29 cellular contexts compared by ENCODE assay signal in genomic region chr15:45143946-45144345, GRCh38. TPM values are rescaled to one million over a fixed set of nuclear protein-coding genes. Genes with fewer than 3 reads are reported as not detected.
A peak's percentile ranks its signal among the peaks of the same experiment; 100 is the strongest.
DNase-seq lines count a peak whose midpoint lies in the region; ATAC-seq and TF ChIP-seq lines count a peak whose summit lies in the region.
"Had no signal": no experiment of that assay in that cellular context is flagged by ENCODE, and none has a peak within 500 bp of the region (broad histone marks: within the 10 kb centered on the region; RNA-seq: fewer than 3 reads in every experiment).

No MANE protein-coding gene starts in this region.

- ATAC-seq in RWPE2 (ENCODE audit: low read depth): no peak
- no peak for ATAC-seq in GM21447 (IDR thresholded peaks at IDR 0.05; ENCODE audit: unreplicated experiment)
- no peak for ATAC-seq in stimulated activated effector memory CD8-positive, alpha-beta T cell treated with anti-CD3 and anti-CD28 coated beads, Interleukin-12 subunit alpha, Interleukin-12 subunit beta, amount 100 ng/mL, for 72 hours
- ATAC-seq: A549, GM12878 had no signal

- TF ChIP-seq POLR2A in thyroid gland (IDR thresholded peaks at IDR 0.05): no peak

- H3K36me3 ChIP-seq in RWPE2 (ENCODE audit: low read depth) (peaks cover 19% of the 10 kb centered on the region), osteoblast (ENCODE audit: insufficient read depth, low read length) (no peaks in the 10 kb centered on the region), thyroid gland (peaks cover 68 to 74% of the 10 kb centered on the region in 2 donors)
- H3K36me3 ChIP-seq: BLaER1 treated with 17β-estradiol and CSF1 and Interleukin-3, amounts not matched to agents 10 nM and 100 nM had no signal

- no peaks in the 10 kb centered on the region for H3K9me3 Mint-ChIP-seq in progenitor cell of endocrine pancreas (ENCODE audit: low read depth)
- H3K9me3 Mint-ChIP-seq in stimulated activated effector memory CD8-positive, alpha-beta T cell treated with anti-CD3 and anti-CD28 coated beads, Interleukin-12 subunit alpha, Interleukin-12 subunit beta, amount 100 ng/mL, for 72 hours: no peaks in the 10 kb centered on the region
- H3K9me3 Mint-ChIP-seq: CD14-positive monocyte; CD4-positive, alpha-beta memory T cell; CD4-positive, CD25-positive, alpha-beta regulatory T cell; CD8-positive, alpha-beta memory T cell had no signal

- no peak overlapping the region for H2AFZ ChIP-seq in osteoblast (ENCODE audit: low read length)

- TF ChIP-seq CTCF in C4-2B (conservative IDR thresholded peaks at IDR 0.05) (no peak), RWPE2 (IDR thresholded peaks at IDR 0.05; ENCODE audit: poor library complexity, severe bottlenecking) (no peak), osteoblast (IDR thresholded peaks at IDR 0.05; ENCODE audit: extremely low read depth, low read depth, low read length) (no peak), progenitor cell of endocrine pancreas (IDR thresholded peaks at IDR 0.05; ENCODE audit: unreplicated experiment) (no peak), thyroid gland (IDR thresholded peaks at IDR 0.05) (no peak)

- no peak overlapping the region for H3K4me2 ChIP-seq in osteoblast (ENCODE audit: insufficient read depth, low read length)
- H3K4me2 ChIP-seq: A549 had no signal

- no peaks in the 10 kb centered on the region for H4K20me1 ChIP-seq in osteoblast (ENCODE audit: insufficient read depth, low read length)
- H4K20me1 ChIP-seq: BLaER1 treated with 17β-estradiol and CSF1 and Interleukin-3, amounts not matched to agents 10 nM and 100 nM had no signal

- H3K4me3 Mint-ChIP-seq in progenitor cell of endocrine pancreas (ENCODE audit: low read depth): no peak overlapping the region
- no peak overlapping the region for H3K4me3 Mint-ChIP-seq in stimulated activated effector memory CD8-positive, alpha-beta T cell treated with anti-CD3 and anti-CD28 coated beads, Interleukin-12 subunit alpha, Interleukin-12 subunit beta, amount 100 ng/mL, for 72 hours
- H3K4me3 Mint-ChIP-seq: B cell; CD14-positive monocyte; CD4-positive, alpha-beta memory T cell; CD4-positive, CD25-positive, alpha-beta regulatory T cell; CD8-positive, alpha-beta memory T cell had no signal

- peaks cover 2% of the 10 kb centered on the region for H3K4me1 Mint-ChIP-seq in progenitor cell of endocrine pancreas (ENCODE audit: low read depth)
- no peaks in the 10 kb centered on the region for H3K4me1 Mint-ChIP-seq in stimulated activated effector memory CD8-positive, alpha-beta T cell treated with anti-CD3 and anti-CD28 coated beads, Interleukin-12 subunit alpha, Interleukin-12 subunit beta, amount 100 ng/mL, for 72 hours
- H3K4me1 Mint-ChIP-seq: B cell; CD14-positive monocyte; CD4-positive, CD25-positive, alpha-beta regulatory T cell; CD8-positive, alpha-beta memory T cell had no signal

- H3K27ac ChIP-seq in C4-2B (peak overlapping the region; percentile 9; the same call in 1 of the 2 replicates), RWPE2 (ENCODE audit: poor library complexity, severe bottlenecking) (no peak overlapping the region), osteoblast (ENCODE audit: low read depth, low read length) (no peak overlapping the region), thyroid gland (no peak overlapping the region)
- H3K27ac ChIP-seq: 22Rv1, A549 had no signal

- H3K27me3 Mint-ChIP-seq in progenitor cell of endocrine pancreas: peaks cover 22% of the 10 kb centered on the region
- H3K27me3 Mint-ChIP-seq: B cell; CD4-positive, alpha-beta memory T cell; CD4-positive, CD25-positive, alpha-beta regulatory T cell had no signal

- H3K9me3 ChIP-seq in RWPE2 (ENCODE audit: severe bottlenecking) (no peaks in the 10 kb centered on the region), osteoblast (ENCODE audit: low read depth, low read length) (no peaks in the 10 kb centered on the region), thyroid gland (no peaks in the 10 kb centered on the region)
- H3K9me3 ChIP-seq: A549; BLaER1 treated with 17β-estradiol and CSF1 and Interleukin-3, amounts not matched to agents 10 nM and 100 nM had no signal

- no peaks in the 10 kb centered on the region for H3K36me3 Mint-ChIP-seq in progenitor cell of endocrine pancreas (ENCODE audit: insufficient read depth)
- peaks cover under 1% of the 10 kb centered on the region for H3K36me3 Mint-ChIP-seq in stimulated activated effector memory CD8-positive, alpha-beta T cell treated with anti-CD3 and anti-CD28 coated beads, Interleukin-12 subunit alpha, Interleukin-12 subunit beta, amount 100 ng/mL, for 72 hours
- H3K36me3 Mint-ChIP-seq: CD14-positive monocyte; CD4-positive, CD25-positive, alpha-beta regulatory T cell had no signal

- H3K4me1 ChIP-seq in RWPE2 (ENCODE audit: insufficient read depth, poor library complexity, severe bottlenecking): peaks cover 11% of the 10 kb centered on the region
- peaks cover 9% of the 10 kb centered on the region for H3K4me1 ChIP-seq in osteoblast (ENCODE audit: insufficient read depth, low read length)
- H3K4me1 ChIP-seq in thyroid gland: no peaks in the 10 kb centered on the region
- H3K4me1 ChIP-seq: A549 had no signal

- no peak overlapping the region for H3K4me3 ChIP-seq in RWPE2 (ENCODE audit: severe bottlenecking)
- no peak overlapping the region for H3K4me3 ChIP-seq in osteoblast (ENCODE audit: insufficient read depth, low read length)
- H3K4me3 ChIP-seq in thyroid gland (replicated peaks in 1 of 3): no peak overlapping the region
- H3K4me3 ChIP-seq: A549; BLaER1 treated with 17β-estradiol and CSF1 and Interleukin-3, amounts not matched to agents 10 nM and 100 nM; GM12878 had no signal

- H3K79me2 ChIP-seq in osteoblast (ENCODE audit: insufficient read depth, low read length): no peaks in the 10 kb centered on the region

- peak overlapping the region; percentile 59 for H3K27ac Mint-ChIP-seq in progenitor cell of endocrine pancreas
- H3K27ac Mint-ChIP-seq in stimulated activated effector memory CD8-positive, alpha-beta T cell treated with anti-CD3 and anti-CD28 coated beads, Interleukin-12 subunit alpha, Interleukin-12 subunit beta, amount 100 ng/mL, for 72 hours: no peak overlapping the region
- H3K27ac Mint-ChIP-seq: B cell; CD14-positive monocyte; CD4-positive, CD25-positive, alpha-beta regulatory T cell had no signal

- DNase-seq in RWPE2 (ENCODE audit: low spot score): peak; percentile 68
- peak; percentile 75 for DNase-seq in osteoblast (ENCODE audit: insufficient read length, low spot score, missing footprints)
- no peak for DNase-seq in progenitor cell of endocrine pancreas (ENCODE audit: low spot score, unreplicated experiment)
- no peak for DNase-seq in HuH-7.5 (ENCODE audit: low spot score)
- no peak for DNase-seq in thyroid gland
- no peak for DNase-seq in stimulated activated effector memory CD8-positive, alpha-beta T cell treated with anti-CD3 and anti-CD28 coated beads, Interleukin-12 subunit alpha, Interleukin-12 subunit beta, amount 100 ng/mL, for 72 hours (ENCODE audit: low spot score in 2 of 2)
- DNase-seq: AML-193; CD4-positive, alpha-beta memory T cell; CD4-positive, CD25-positive, alpha-beta regulatory T cell; CD8-positive, alpha-beta memory T cell; COR-L47; DMS 273 treated with DMSO at 0.1 percent for 48 hours; DMS153; DMS53; DMS79; DND-41; EL; GDM1 had no signal

- intact Hi-C loops in thyroid gland (cut with DNase I): no loop called here

- H3K27me3 ChIP-seq in RWPE2 (ENCODE audit: insufficient read depth, poor library complexity, severe bottlenecking) (no peaks in the 10 kb centered on the region), osteoblast (ENCODE audit: insufficient read depth, low read length) (peaks cover 10% of the 10 kb centered on the region), thyroid gland (no peaks in the 10 kb centered on the region)
- H3K27me3 ChIP-seq: BLaER1 treated with 17β-estradiol and CSF1 and Interleukin-3, amounts not matched to agents 10 nM and 100 nM had no signal

- WGBS in thyroid gland, 2 donors: 85 to 95% methylated on average over 5 to 11 of the region's 11 CpGs

RNA-seq across cellular contexts. Expression of gene DUOX1, which starts 14.2 kb away (rescaled TPM):
- under 0.01 and 0.29 TPM in 2 replicates for total RNA-seq in osteoblast
- total RNA-seq in progenitor cell of endocrine pancreas: 1.4 and 1.6 TPM in 2 replicates
- 100 to 1,000 TPM; 132 to 313 (median 234) TPM for total RNA-seq in thyroid gland
- total RNA-seq: A172; CD4-positive, CD25-positive, alpha-beta regulatory T cell; G401 had no signal

RNA-seq across cellular contexts. Expression of gene DUOXA1, which starts 14.3 kb away (rescaled TPM):
- 0.29 and 0.36 TPM in 2 replicates for total RNA-seq in osteoblast
- total RNA-seq in progenitor cell of endocrine pancreas: 1.3 and 1.4 TPM in 2 replicates
- total RNA-seq in thyroid gland: 100 to 1,000 TPM in 3 of 4 donors, 10 to 100 TPM in 1; 97.0 to 187 (median 150) TPM
- total RNA-seq: A172; CD4-positive, CD25-positive, alpha-beta regulatory T cell; Daoy; G401 had no signal

RNA-seq across cellular contexts. Expression of gene DUOXA2, which starts 29.8 kb away (rescaled TPM):
- total RNA-seq in osteoblast (not detected in 2 replicates), progenitor cell of endocrine pancreas (not detected in 2 replicates), thyroid gland (10 to 100 TPM; 11.8 to 48.4 (median 27.0) TPM)
- total RNA-seq: A172; B cell; CD4-positive, alpha-beta memory T cell; CD4-positive, CD25-positive, alpha-beta regulatory T cell; CD8-positive, alpha-beta memory T cell; Daoy; G401; GM12878 had no signal

RNA-seq across cellular contexts. Expression of gene DUOX2, which starts 30.0 kb away (rescaled TPM):
- total RNA-seq in osteoblast (under 0.01 TPM in 1 of 2 replicates, not detected in the other), progenitor cell of endocrine pancreas (0.53 and 1.1 TPM in 2 replicates), thyroid gland (100 to 1,000 TPM in 2 of 4 donors, 10 to 100 TPM in 2; 44.5 to 238 (median 152) TPM)
- total RNA-seq: CD4-positive, CD25-positive, alpha-beta regulatory T cell; CD8-positive, alpha-beta memory T cell; G401 had no signal

RNA-seq across cellular contexts. Expression of gene SHF, which starts 43.8 kb away (rescaled TPM):
- 3.3 and 4.1 TPM in 2 replicates for total RNA-seq in osteoblast
- 61.1 and 61.7 TPM in 2 replicates for total RNA-seq in progenitor cell of endocrine pancreas
- total RNA-seq in thyroid gland: 10 to 100 TPM in 1 of 4 donors, 1 to 10 TPM in 3; 8.0 to 15.9 (median 8.7) TPM
- total RNA-seq: A172 had no signal

Comparison
In these comparisons a context has a peak if more than half of its experiments do, and no peak if none do; other contexts are left out.
1. DNase-seq: peak in RWPE2 (single experiment) and osteoblast (single experiment); none in progenitor cell of endocrine pancreas (single experiment), HuH-7.5 (single experiment), thyroid gland (0 of 2) and stimulated activated effector memory CD8-positive, alpha-beta T cell treated with anti-CD3 and anti-CD28 coated beads, Interleukin-12 subunit alpha, Interleukin-12 subunit beta, amount 100 ng/mL, for 72 hours (0 of 2).
2. RNA of gene DUOX1, which starts 14.2 kb away (total RNA-seq): 132 to 313 TPM in thyroid gland; 1.4 to 1.6 TPM in progenitor cell of endocrine pancreas and under 0.01 to 0.29 TPM in osteoblast; every median in the first group is over 10 times any median in the second.
3. RNA of gene DUOXA1, which starts 14.3 kb away (total RNA-seq): 97.0 to 187 TPM in thyroid gland; 1.3 to 1.4 TPM in progenitor cell of endocrine pancreas and 0.29 to 0.36 TPM in osteoblast; every median in the first group is over 10 times any median in the second.
4. RNA of gene DUOXA2, which starts 29.8 kb away (total RNA-seq): 11.8 to 48.4 TPM in thyroid gland; not detected in osteoblast and not detected in progenitor cell of endocrine pancreas; every median in the first group is over 10 times any median in the second.